In the genomic region with DNA sequence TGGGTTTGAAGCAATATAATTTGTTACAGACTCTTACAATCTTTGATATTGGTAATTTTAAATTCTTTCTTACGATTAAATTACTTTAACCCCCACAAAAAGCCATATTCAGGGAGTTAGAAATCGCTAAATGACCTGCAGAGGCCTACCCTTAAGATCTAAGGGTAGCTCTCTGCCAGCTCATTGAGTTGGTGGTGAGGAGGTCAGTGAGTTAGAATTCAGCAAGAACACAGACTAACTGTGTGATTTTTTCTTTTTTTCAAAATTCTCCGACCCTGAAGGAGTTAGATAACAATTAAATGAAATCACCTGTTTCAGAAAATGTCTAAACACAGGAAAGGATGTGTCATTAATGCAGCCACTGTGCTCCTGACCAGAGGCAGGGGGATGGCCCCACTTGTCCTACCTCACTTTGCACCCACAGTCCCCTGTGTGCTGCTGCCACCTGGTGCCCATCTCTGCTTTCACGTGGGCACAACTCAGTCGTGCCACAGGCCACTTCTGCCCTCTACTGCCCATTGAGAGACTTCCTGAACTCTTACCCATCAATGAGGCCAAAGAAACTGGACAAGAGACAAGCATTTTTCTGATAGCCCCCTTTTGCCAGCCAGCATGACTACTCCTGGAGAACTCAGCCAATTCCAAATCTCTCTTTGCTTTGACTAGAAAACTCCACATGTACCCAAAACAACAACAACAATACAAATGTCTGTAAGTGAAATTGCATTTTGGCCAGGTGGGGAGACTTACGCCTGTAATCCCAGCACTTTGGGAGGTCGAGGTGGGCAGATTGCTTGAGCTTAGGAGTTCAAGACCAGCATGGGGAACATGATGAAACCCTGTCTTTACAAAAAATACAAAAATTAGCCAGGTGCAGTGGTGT, we compare ENCODE assay signal across 8 cellular contexts. TPM values are rescaled to one million over a fixed set of nuclear protein-coding genes. Genes with fewer than 3 reads are reported as not detected.
DNase-seq lines count a peak whose midpoint lies in the region; ATAC-seq and TF ChIP-seq lines count a peak whose summit lies in the region.

No MANE protein-coding gene starts in this region.

- no peaks in the 10 kb centered on the region for H3K27me3 ChIP-seq in lower lobe of right lung (ENCODE audit: low read depth)

- peaks cover 40% of the 10 kb centered on the region for H3K4me1 ChIP-seq in lower lobe of right lung

- intact Hi-C loops in lower lobe of right lung (cut with DNase I), result loop anchor here (5.0 kb wide), 1 partner anchor 94 kb away; no protein-coding TSS in a partner anchor

- peak; percentile 100 for TF ChIP-seq CTCF in AG10803 (conservative IDR thresholded peaks at IDR 0.05; ENCODE audit: low read length)
- peak; percentile 85 for TF ChIP-seq CTCF in coronary artery (IDR thresholded peaks at IDR 0.05)
- TF ChIP-seq CTCF in lower lobe of right lung (IDR thresholded peaks at IDR 0.05), result peak; percentile 97

- H3K4me3 ChIP-seq in AG10803 (ENCODE audit: low read length), result no peak overlapping the region
- no peak overlapping the region for H3K4me3 ChIP-seq in coronary artery
- no peak overlapping the region for H3K4me3 ChIP-seq in lower lobe of right lung

- DNase-seq in AG10803 (ENCODE audit: low read depth) (peak; percentile 87), NCI-H526 treated with DMSO at 0.1 percent for 48 hours (lab: John Stamatoyannopoulos, UW) (peak; percentile 87), coronary artery (ENCODE audit: low spot score) (peak; percentile 83), lower lobe of right lung (peak; percentile 90)
- peak; percentile 73 for DNase-seq in activated CD4-positive, alpha-beta T cell treated with anti-CD3 and anti-CD28 coated beads, Interleukin-2, amount 50 U/mL, for 1 hour
- DNase-seq in stimulated activated CD8-positive, alpha-beta memory T cell treated with anti-CD3 and anti-CD28 coated beads, Interleukin-12 subunit alpha, Interleukin-12 subunit beta, amount 100 ng/mL, for 24 hours (ENCODE audit: extremely low read depth), result peak; percentile 45

- H3K27ac ChIP-seq in coronary artery, result no peak overlapping the region
- no peak overlapping the region for H3K27ac ChIP-seq in lower lobe of right lung

- H3K9me3 ChIP-seq in lower lobe of right lung, result no peaks in the 10 kb centered on the region

- no peaks in the 10 kb centered on the region for H3K36me3 ChIP-seq in lower lobe of right lung

- ATAC-seq in GM19023 (IDR thresholded peaks at IDR 0.05; ENCODE audit: unreplicated experiment) (peak; percentile 62), HG03460 (IDR thresholded peaks at IDR 0.05; ENCODE audit: unreplicated experiment) (peak; percentile 75), lower lobe of right lung (peak; percentile 95 to 96)

RNA-seq across cellular contexts. Expression of gene CFAP45, which starts 8.4 kb away (rescaled TPM):
- 10.2 TPM for total RNA-seq in lower lobe of right lung

RNA-seq across cellular contexts. Expression of gene VSIG8, which starts 29.1 kb away (rescaled TPM):
- total RNA-seq in lower lobe of right lung, result 0.35 TPM

RNA-seq across cellular contexts. Expression of gene TAGLN2, which starts 33.8 kb away (rescaled TPM):
- 451 TPM for total RNA-seq in lower lobe of right lung

RNA-seq across cellular contexts. Expression of gene IGSF9, which starts 53.9 kb away (rescaled TPM):
- total RNA-seq in lower lobe of right lung, result 2.0 TPM
